1 cellular context compared by ENCODE assay signal in the genomic region with DNA sequence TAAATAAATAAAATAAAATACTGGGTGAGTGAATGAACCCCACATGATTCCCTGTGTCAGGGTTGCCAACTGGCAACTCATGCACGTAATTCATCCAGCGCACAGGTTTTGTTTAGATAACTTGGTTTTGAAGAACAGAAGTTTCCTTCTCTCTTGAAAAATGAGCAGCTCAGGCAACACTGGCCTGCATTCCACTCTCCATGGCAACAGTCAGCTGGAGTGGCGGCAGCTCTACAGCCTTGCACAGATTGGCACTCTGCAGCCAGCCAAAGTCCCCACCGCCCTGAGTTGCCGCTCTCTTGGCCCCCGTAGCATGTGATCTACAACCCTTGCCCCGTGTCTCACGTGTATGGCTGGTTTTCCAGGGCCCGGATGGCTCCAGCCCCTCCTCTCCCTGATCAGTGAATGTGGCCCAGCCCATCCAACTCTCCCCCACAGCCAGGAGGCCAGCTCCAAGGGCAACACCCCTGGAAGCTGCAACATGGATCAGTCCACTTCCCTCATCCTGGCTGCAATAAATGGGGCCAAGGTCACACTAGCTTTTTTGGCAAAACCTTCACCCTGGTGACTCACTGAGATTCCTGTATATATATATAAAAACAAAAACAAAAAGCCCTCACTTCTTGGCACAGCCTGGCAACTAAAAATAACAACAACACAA.
TF ChIP-seq lines count a peak whose summit lies in the region.

No MANE protein-coding gene starts in this region.

TF ChIP-seq in K562, 482 proteins besides CTCF, POLR2A, EP300 and RAD21 (continued from another document):
- TF ChIP-seq, protein P1, sequence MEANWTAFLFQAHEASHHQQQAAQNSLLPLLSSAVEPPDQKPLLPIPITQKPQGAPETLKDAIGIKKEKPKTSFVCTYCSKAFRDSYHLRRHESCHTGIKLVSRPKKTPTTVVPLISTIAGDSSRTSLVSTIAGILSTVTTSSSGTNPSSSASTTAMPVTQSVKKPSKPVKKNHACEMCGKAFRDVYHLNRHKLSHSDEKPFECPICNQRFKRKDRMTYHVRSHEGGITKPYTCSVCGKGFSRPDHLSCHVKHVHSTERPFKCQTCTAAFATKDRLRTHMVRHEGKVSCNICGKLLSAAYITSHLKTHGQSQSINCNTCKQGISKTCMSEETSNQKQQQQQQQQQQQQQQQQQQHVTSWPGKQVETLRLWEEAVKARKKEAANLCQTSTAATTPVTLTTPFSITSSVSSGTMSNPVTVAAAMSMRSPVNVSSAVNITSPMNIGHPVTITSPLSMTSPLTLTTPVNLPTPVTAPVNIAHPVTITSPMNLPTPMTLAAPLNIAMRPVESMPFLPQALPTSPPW (CRISPR knock-in tag; IDR thresholded peaks at IDR 0.05): 0 out of 2 replicates have a peak, but pooled peaks have one; percentile 36
- TF ChIP-seq FOSL1 (tag; conservative IDR thresholded peaks at IDR 0.05) (0 out of 2 replicates have a peak, but pooled peaks have one; percentile 33), ESRRA (IDR thresholded peaks at IDR 0.05; ENCODE audit: borderline replicate concordance, low read depth) (peak; percentile 45; the same call in 1 of the 2 replicates), BHLHE40 (IDR thresholded peaks at IDR 0.05; ENCODE audit: low read length) (peak; percentile 16; the same call in 1 of the 2 replicates), NONO (IDR thresholded peaks at IDR 0.05; ENCODE audit: low read depth in 2 of 2, low read length in 1 of 2) (peak in 1 of 2 experiments; percentile 88; a peak in 1 of 4 replicates), ATF7 (IDR thresholded peaks at IDR 0.05) (peak; percentile 95), RFX1 (IDR thresholded peaks at IDR 0.05) (peak; percentile 77)
- TF ChIP-seq, protein P2, sequence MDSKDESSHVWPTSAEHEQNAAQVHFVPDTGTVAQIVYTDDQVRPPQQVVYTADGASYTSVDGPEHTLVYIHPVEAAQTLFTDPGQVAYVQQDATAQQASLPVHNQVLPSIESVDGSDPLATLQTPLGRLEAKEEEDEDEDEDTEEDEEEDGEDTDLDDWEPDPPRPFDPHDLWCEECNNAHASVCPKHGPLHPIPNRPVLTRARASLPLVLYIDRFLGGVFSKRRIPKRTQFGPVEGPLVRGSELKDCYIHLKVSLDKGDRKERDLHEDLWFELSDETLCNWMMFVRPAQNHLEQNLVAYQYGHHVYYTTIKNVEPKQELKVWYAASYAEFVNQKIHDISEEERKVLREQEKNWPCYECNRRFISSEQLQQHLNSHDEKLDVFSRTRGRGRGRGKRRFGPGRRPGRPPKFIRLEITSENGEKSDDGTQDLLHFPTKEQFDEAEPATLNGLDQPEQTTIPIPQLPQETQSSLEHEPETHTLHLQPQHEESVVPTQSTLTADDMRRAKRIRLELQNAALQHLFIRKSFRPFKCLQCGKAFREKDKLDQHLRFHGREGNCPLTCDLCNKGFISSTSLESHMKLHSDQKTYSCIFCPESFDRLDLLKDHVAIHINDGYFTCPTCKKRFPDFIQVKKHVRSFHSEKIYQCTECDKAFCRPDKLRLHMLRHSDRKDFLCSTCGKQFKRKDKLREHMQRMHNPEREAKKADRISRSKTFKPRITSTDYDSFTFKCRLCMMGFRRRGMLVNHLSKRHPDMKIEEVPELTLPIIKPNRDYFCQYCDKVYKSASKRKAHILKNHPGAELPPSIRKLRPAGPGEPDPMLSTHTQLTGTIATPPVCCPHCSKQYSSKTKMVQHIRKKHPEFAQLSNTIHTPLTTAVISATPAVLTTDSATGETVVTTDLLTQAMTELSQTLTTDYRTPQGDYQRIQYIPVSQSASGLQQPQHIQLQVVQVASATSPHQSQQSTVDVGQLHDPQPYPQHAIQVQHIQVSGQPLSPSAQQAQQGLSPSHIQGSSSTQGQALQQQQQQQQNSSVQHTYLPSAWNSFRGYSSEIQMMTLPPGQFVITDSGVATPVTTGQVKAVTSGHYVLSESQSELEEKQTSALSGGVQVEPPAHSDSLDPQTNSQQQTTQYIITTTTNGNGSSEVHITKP (IDR thresholded peaks at IDR 0.05; ENCODE audit: partially characterized antibody): peak; percentile 98
- TF ChIP-seq, protein P3, sequence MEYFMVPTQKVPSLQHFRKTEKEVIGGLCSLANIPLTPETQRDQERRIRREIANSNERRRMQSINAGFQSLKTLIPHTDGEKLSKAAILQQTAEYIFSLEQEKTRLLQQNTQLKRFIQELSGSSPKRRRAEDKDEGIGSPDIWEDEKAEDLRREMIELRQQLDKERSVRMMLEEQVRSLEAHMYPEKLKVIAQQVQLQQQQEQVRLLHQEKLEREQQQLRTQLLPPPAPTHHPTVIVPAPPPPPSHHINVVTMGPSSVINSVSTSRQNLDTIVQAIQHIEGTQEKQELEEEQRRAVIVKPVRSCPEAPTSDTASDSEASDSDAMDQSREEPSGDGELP (CRISPR knock-in tag; IDR thresholded peaks at IDR 0.05; ENCODE audit: borderline replicate concordance): peak; percentile 71; the same call in 1 of the 2 replicates
